ENCODE assay signal across 17 cellular contexts in genomic region chr2:168999668-169000213, GRCh38. TPM values are rescaled to one million over a fixed set of nuclear protein-coding genes. Genes with fewer than 3 reads are reported as not detected.
"Had no signal": no experiment of that assay in that cellular context is flagged by ENCODE, and none has a peak within 500 bp of the region (broad histone marks: within the 10 kb centered on the region; RNA-seq: fewer than 3 reads in every experiment).

No MANE protein-coding gene starts in this region.

- H3K27ac ChIP-seq: colonic mucosa, neutrophil, tibial artery, vagina had no signal

- H3K4me1 ChIP-seq: colonic mucosa, tibial artery, vagina had no signal

- DNase-seq: activated CD4-positive, alpha-beta T cell treated with anti-CD3 and anti-CD28 coated beads for 4 hours; activated CD8-positive, alpha-beta memory T cell treated with anti-CD3 and anti-CD28 coated beads, Interleukin-2, amount 50 U/mL, for 4 hours; activated CD8-positive, alpha-beta T cell treated with anti-CD3 and anti-CD28 coated beads for 36 hours; activated naive CD8-positive, alpha-beta T cell treated with anti-CD3 and anti-CD28 coated beads, Interleukin-2, amount 10 ng/mL, durations not matched to agents 7 days and 5 days; anterior cingulate cortex; colonic mucosa; glutamatergic neuron; mammary epithelial cell; naive thymus-derived CD4-positive, alpha-beta T cell; posterior cingulate gyrus; right cardiac atrium; tibial artery had no signal

- H3K27me3 ChIP-seq: cardiac muscle cell, colonic mucosa, neutrophil, tibial artery, vagina had no signal

- ATAC-seq: activated CD8-positive, alpha-beta T cell treated with anti-CD3 and anti-CD28 coated beads for 36 hours; left lobe of liver; naive thymus-derived CD4-positive, alpha-beta T cell; right cardiac atrium; stimulated activated effector memory CD8-positive, alpha-beta T cell treated with anti-CD3 and anti-CD28 coated beads, Interleukin-12 subunit alpha, Interleukin-12 subunit beta, amount 100 ng/mL, for 72 hours had no signal

- H3K36me3 ChIP-seq: cardiac muscle cell, colonic mucosa, neutrophil, tibial artery, vagina had no signal

- H3K9me3 ChIP-seq: colonic mucosa, neutrophil, tibial artery, vagina had no signal

- H3K4me3 ChIP-seq: cardiac muscle cell, colonic mucosa, tibial artery, vagina had no signal

RNA-seq across cellular contexts. Expression of gene ABCB11, which starts 31.4 kb away (rescaled TPM):
- total RNA-seq: activated CD8-positive, alpha-beta T cell treated with anti-CD3 and anti-CD28 coated beads for 36 hours; mammary epithelial cell; naive thymus-derived CD4-positive, alpha-beta T cell; vagina had no signal
- polyA plus RNA-seq: mammary epithelial cell; naive thymus-derived CD4-positive, alpha-beta T cell had no signal
